ENCODE assay signal across 1 cellular context in genomic region chr6:125729983-125730382, GRCh38.
TF ChIP-seq lines count a peak whose summit lies in the region.

No MANE protein-coding gene starts in this region.

TF ChIP-seq in H1, 55 proteins besides CTCF, POLR2A, EP300 and RAD21 (continued from another document):
- no peak for TF ChIP-seq CHD7 (IDR thresholded peaks at IDR 0.05; ENCODE audit: insufficient replicate concordance, low read length)
- TF ChIP-seq TCF12 (IDR thresholded peaks at IDR 0.05; ENCODE audit: low read depth, low read length), result no peak
- no peak for TF ChIP-seq CEBPB (IDR thresholded peaks at IDR 0.05; ENCODE audit: low read depth, low read length)
- no peak for TF ChIP-seq ZNF274 (IDR thresholded peaks at IDR 0.05; ENCODE audit: borderline replicate concordance, extremely low read depth, low read length)
- TF ChIP-seq ATF2 (IDR thresholded peaks at IDR 0.05; ENCODE audit: low read length), result no peak
- no peak for TF ChIP-seq CBX5 (IDR thresholded peaks at IDR 0.05; ENCODE audit: low read depth, low read length)
- TF ChIP-seq SIRT6 (IDR thresholded peaks at IDR 0.05; ENCODE audit: low read length), result no peak
- no peak for TF ChIP-seq SUZ12 (IDR thresholded peaks at IDR 0.05; ENCODE audit: low read length)
- no peak for TF ChIP-seq SIN3A (conservative IDR thresholded peaks at IDR 0.05 in 1 of 2, IDR thresholded peaks at IDR 0.05 in 1 of 2; ENCODE audit: low read depth in 1 of 2, low read length in 2 of 2)
- TF ChIP-seq HDAC6 (IDR thresholded peaks at IDR 0.05; ENCODE audit: low read depth, low read length), result no peak
- TF ChIP-seq SRF (IDR thresholded peaks at IDR 0.05; ENCODE audit: low read depth, low read length), result no peak
- no peak for TF ChIP-seq KDM1A (IDR thresholded peaks at IDR 0.05; ENCODE audit: borderline replicate concordance, low read length)
